ENCODE assay signal across 1 cellular context in the genomic region with DNA sequence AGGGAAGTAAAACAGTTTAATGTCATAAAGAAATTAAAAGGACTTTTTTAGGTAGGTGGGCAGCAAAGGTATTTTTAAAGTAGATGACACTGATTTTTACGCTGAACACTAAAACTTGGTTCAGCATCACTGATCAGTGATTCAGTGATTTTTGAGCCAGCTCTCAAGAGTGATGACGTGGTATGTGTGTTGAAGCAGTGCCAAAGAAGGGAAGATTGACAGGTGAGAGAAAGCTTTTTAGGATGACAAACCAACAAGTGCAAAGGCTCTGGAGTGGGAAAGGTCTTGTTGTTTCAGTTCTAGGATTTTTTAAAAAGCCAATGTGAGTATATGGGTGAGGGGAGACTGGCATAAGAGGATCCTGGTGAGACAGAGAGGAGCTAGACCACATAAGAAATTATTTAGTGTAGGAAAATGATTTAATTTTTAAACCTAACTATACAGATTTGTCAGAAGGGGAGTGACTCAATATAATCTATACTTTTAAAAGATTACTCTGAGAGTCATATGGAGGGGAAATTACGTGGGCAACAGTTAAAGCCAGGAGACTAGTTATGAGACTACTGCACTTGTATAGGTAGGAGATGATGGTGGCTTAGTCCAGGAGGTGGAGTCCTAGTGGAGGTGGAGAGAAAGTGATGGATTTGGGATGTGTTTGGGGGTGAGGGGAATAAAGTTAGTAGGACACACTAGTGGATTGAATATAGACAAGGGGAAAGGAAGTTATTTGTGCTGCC.
A peak's percentile ranks its signal among the peaks of the same experiment; 100 is the strongest.
TF ChIP-seq lines count a peak whose summit lies in the region.

No MANE protein-coding gene starts in this region.

TF ChIP-seq in HepG2, 621 proteins besides CTCF, POLR2A, EP300 and RAD21:
- TF ChIP-seq, protein P1, sequence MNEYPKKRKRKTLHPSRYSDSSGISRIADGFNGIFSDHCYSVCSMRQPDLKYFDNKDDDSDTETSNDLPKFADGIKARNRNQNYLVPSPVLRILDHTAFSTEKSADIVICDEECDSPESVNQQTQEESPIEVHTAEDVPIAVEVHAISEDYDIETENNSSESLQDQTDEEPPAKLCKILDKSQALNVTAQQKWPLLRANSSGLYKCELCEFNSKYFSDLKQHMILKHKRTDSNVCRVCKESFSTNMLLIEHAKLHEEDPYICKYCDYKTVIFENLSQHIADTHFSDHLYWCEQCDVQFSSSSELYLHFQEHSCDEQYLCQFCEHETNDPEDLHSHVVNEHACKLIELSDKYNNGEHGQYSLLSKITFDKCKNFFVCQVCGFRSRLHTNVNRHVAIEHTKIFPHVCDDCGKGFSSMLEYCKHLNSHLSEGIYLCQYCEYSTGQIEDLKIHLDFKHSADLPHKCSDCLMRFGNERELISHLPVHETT (CRISPR knock-in tag; conservative IDR thresholded peaks at IDR 0.05) = no peak
- TF ChIP-seq CREB1 (IDR thresholded peaks at IDR 0.05) (peak; percentile 85), CREB1 (CRISPR knock-in tag; IDR thresholded peaks at IDR 0.05) (no peak)
- TF ChIP-seq, protein P2, sequence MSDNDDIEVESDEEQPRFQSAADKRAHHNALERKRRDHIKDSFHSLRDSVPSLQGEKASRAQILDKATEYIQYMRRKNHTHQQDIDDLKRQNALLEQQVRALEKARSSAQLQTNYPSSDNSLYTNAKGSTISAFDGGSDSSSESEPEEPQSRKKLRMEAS (IDR thresholded peaks at IDR 0.05) = no peak
